ENCODE assay signal across 24 cellular contexts in the genomic region with DNA sequence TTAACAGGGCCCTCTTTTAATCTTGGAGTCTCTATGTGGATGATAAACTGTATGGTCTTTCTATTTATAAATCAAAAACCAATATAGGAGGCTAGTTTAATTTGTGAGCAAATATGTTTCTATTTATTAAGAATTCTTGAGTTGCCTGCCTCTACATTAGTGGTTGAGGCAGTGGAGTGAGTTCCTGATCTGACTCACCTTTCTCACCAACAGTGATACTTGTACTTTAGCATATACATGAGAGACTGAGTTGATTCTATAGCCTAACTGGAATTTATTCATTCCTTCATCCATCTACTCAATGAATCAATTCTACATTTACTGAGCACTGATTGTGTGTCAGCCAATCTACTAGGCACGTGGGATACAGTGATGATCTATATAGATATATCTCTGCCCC.
DNase-seq lines count a peak whose midpoint lies in the region; ATAC-seq, FAIRE-seq and TF ChIP-seq lines count a peak whose summit lies in the region.
"Had no signal": no experiment of that assay in that cellular context is flagged by ENCODE, and none has a peak within 500 bp of the region (broad histone marks: within the 10 kb centered on the region; RNA-seq: fewer than 3 reads in every experiment).

No MANE protein-coding gene starts in this region.

- H3K79me2 ChIP-seq in GM12878 (ENCODE audit: control insufficient read depth, insufficient read depth, low read length): no peaks in the 10 kb centered on the region

- TF ChIP-seq POLR2A in GM12878 (IDR thresholded peaks at IDR 0.05; ENCODE audit: low read depth, low read length) (no peak), spleen (IDR thresholded peaks at IDR 0.05) (no peak)

- H3K27me3 ChIP-seq in GM12878 (replicated peaks in 1 of 2; ENCODE audit: control insufficient read depth in 2 of 2, insufficient read depth in 2 of 2, low read length in 1 of 2) (no peaks in the 10 kb centered on the region), spleen (replicated peaks in 1 of 7) (no peaks in the 10 kb centered on the region)
- H3K27me3 ChIP-seq: Peyer's patch, SJCRH30 had no signal

- SMC1A ChIA-PET in GM12878 (lab: Charles Lee; ENCODE audit: uncharacterized antibody, unreplicated experiment): no interaction called here

- ATAC-seq in GM18499 (IDR thresholded peaks at IDR 0.05; ENCODE audit: insufficient read depth, unreplicated experiment) (peak; percentile 50), GM19351 (IDR thresholded peaks at IDR 0.05; ENCODE audit: unreplicated experiment) (peak; percentile 55), HG02885 (IDR thresholded peaks at IDR 0.05; ENCODE audit: poor library complexity, unreplicated experiment) (peak; percentile 50), GM12878 (peak; percentile 48; the same call in 2 of the 3 replicates), GM21529 (IDR thresholded peaks at IDR 0.05; ENCODE audit: unreplicated experiment) (no peak)
- ATAC-seq: CD8-positive, alpha-beta T cell; T-cell had no signal

- no peak overlapping the region for H2AFZ ChIP-seq in GM12878 (ENCODE audit: control insufficient read depth, low read depth, low read length)

- H3K9me3 ChIP-seq in GM12878 (replicated peaks; ENCODE audit: control insufficient read depth, insufficient read depth, low read length) (no peaks in the 10 kb centered on the region), spleen (no peaks in the 10 kb centered on the region)
- H3K9me3 ChIP-seq: Peyer's patch, SJCRH30 had no signal

- WGBS in GM12878 (ENCODE audit: insufficient coverage, insufficient replicate concordance, low lambda C conversion rate, missing lambda C conversion rate): 88% methylated on average over 1 of the region's 1 CpG
- 87 to 100% (median 97%) methylated on average over 1 of the region's 1 CpG for WGBS in spleen, 5 donors

- FAIRE-seq in GM12878 (lab: Jason Lieb, UNC): no peak

- no peaks in the 10 kb centered on the region for H4K20me1 ChIP-seq in GM12878 (ENCODE audit: control insufficient read depth, insufficient read depth)

- in situ Hi-C loops in GM12878 (cut with MboI): no loop called here

- no peak for TF ChIP-seq EP300 in GM12878 (IDR thresholded peaks at IDR 0.05; ENCODE audit: borderline replicate concordance in 1 of 2, control insufficient read depth in 1 of 2, low read depth in 2 of 2, low read length in 2 of 2)

- no peak overlapping the region for H3K4me3 ChIP-seq in GM12878
- H3K4me3 ChIP-seq in spleen: no peak overlapping the region
- H3K4me3 ChIP-seq: Peyer's patch, SJCRH30 had no signal

- TF ChIP-seq RAD21 in GM12878 (IDR thresholded peaks at IDR 0.05; ENCODE audit: insufficient read depth, low read depth, low read length): no peak

- no peak overlapping the region for H3K9ac ChIP-seq in GM12878 (ENCODE audit: control insufficient read depth, insufficient read depth, low read length)

- H3K4me2 ChIP-seq in GM12878 (ENCODE audit: control insufficient read depth, insufficient read depth): no peak overlapping the region

- BruUV-seq in GM12878 (replicated peaks; lab: Mats Ljungman, UMichigan): no TSS peak

- intact Hi-C loops in GM12878 (cut with micrococcal nuclease; ENCODE audit: unreplicated experiment) (no loop called here), spleen (cut with DNase I; ENCODE audit: low total_unique reads) (no loop called here)

- no peak overlapping the region for H3K27ac ChIP-seq in GM12878 (ENCODE audit: control insufficient read depth, insufficient read depth)
- no peak overlapping the region for H3K27ac ChIP-seq in spleen
- H3K27ac ChIP-seq: Peyer's patch, SJCRH30 had no signal

- H3K4me1 ChIP-seq in GM12878 (ENCODE audit: control insufficient read depth, insufficient read depth, low read length): no peaks in the 10 kb centered on the region
- H3K4me1 ChIP-seq in spleen: no peaks in the 10 kb centered on the region
- H3K4me1 ChIP-seq: Peyer's patch, SJCRH30 had no signal

- RAD21 ChIA-PET in GM12878 (lab: Charles Lee; ENCODE audit: unreplicated experiment): no interaction called here

- POLR2A ChIA-PET in GM12878 (lab: Charles Lee): no interaction called here

- DNase-seq in GM12878 (ENCODE audit: low read depth, low spot score) (no peak), NCI-H526 treated with DMSO at 0.1 percent for 48 hours (lab: John Stamatoyannopoulos, UW) (no peak), HUDEP-2 (lab: John Stamatoyannopoulos, UW; ENCODE audit: unreplicated experiment in 76 of 76) (no peak), spleen (no peak)
- DNase-seq: 8988T; AML-193; C1 segment of cervical spinal cord; CD8-positive, alpha-beta T cell; DND-41; KG1; NCI-H1092; NCI-H146; NCI-H2029; NCI-H2227 treated with DMSO at 0.1 percent for 48 hours; NCI-H510A; NCI-H774; Peyer's patch; SJCRH30; T-cell; T-helper 9 cell had no signal

- TF ChIP-seq CTCF in GM12878 (IDR thresholded peaks at IDR 0.05 in 2 of 3, conservative IDR thresholded peaks at IDR 0.05 in 1 of 3; ENCODE audit: control insufficient read depth in 2 of 3, extremely low read depth in 1 of 3, insufficient read depth in 1 of 3, low read depth in 3 of 3, low read length in 3 of 3) (no peak), spleen (IDR thresholded peaks at IDR 0.05 in 8 of 11, conservative IDR thresholded peaks at IDR 0.05 in 3 of 11) (no peak)

- H3K36me3 ChIP-seq in GM12878 (ENCODE audit: control insufficient read depth in 2 of 2, insufficient read depth in 2 of 2, low read length in 1 of 2): peaks cover 0 to 4% of the 10 kb centered on the region in 2 experiments; a peak in 1 of 4 replicates
- peaks cover 0 to 4% (median 0%) of the 10 kb centered on the region in 6 donors for H3K36me3 ChIP-seq in spleen
- H3K36me3 ChIP-seq: Peyer's patch, SJCRH30 had no signal

- CTCF ChIA-PET in GM12878 (lab: Yijun Ruan, JAX): no interaction called here

TF ChIP-seq in GM12878, 131 proteins besides CTCF, POLR2A, EP300 and RAD21 (continues in another document):
- TF ChIP-seq BCL11A (IDR thresholded peaks at IDR 0.05; ENCODE audit: low read depth, low read length) (no peak), SP1 (IDR thresholded peaks at IDR 0.05; ENCODE audit: low read depth, low read length) (no peak), ATF7 (IDR thresholded peaks at IDR 0.05; ENCODE audit: low read depth) (no peak), POLR2AphosphoS5 (IDR thresholded peaks at IDR 0.05; ENCODE audit: low read length) (no peak), MXI1 (IDR thresholded peaks at IDR 0.05; ENCODE audit: low read depth, low read length) (no peak), JUNB (IDR thresholded peaks at IDR 0.05) (peak; percentile 22; the same call in 1 of the 2 replicates), SPI1 (IDR thresholded peaks at IDR 0.05; ENCODE audit: borderline replicate concordance, insufficient read depth, low read depth, low read length) (no peak)
- TF ChIP-seq, protein P1, sequence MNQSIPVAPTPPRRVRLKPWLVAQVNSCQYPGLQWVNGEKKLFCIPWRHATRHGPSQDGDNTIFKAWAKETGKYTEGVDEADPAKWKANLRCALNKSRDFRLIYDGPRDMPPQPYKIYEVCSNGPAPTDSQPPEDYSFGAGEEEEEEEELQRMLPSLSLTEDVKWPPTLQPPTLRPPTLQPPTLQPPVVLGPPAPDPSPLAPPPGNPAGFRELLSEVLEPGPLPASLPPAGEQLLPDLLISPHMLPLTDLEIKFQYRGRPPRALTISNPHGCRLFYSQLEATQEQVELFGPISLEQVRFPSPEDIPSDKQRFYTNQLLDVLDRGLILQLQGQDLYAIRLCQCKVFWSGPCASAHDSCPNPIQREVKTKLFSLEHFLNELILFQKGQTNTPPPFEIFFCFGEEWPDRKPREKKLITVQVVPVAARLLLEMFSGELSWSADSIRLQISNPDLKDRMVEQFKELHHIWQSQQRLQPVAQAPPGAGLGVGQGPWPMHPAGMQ (IDR thresholded peaks at IDR 0.05; ENCODE audit: borderline replicate concordance): no peak
- TF ChIP-seq, protein P2, sequence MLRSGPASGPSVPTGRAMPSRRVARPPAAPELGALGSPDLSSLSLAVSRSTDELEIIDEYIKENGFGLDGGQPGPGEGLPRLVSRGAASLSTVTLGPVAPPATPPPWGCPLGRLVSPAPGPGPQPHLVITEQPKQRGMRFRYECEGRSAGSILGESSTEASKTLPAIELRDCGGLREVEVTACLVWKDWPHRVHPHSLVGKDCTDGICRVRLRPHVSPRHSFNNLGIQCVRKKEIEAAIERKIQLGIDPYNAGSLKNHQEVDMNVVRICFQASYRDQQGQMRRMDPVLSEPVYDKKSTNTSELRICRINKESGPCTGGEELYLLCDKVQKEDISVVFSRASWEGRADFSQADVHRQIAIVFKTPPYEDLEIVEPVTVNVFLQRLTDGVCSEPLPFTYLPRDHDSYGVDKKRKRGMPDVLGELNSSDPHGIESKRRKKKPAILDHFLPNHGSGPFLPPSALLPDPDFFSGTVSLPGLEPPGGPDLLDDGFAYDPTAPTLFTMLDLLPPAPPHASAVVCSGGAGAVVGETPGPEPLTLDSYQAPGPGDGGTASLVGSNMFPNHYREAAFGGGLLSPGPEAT (IDR thresholded peaks at IDR 0.05; ENCODE audit: low read depth): no peak
- TF ChIP-seq, protein P3, sequence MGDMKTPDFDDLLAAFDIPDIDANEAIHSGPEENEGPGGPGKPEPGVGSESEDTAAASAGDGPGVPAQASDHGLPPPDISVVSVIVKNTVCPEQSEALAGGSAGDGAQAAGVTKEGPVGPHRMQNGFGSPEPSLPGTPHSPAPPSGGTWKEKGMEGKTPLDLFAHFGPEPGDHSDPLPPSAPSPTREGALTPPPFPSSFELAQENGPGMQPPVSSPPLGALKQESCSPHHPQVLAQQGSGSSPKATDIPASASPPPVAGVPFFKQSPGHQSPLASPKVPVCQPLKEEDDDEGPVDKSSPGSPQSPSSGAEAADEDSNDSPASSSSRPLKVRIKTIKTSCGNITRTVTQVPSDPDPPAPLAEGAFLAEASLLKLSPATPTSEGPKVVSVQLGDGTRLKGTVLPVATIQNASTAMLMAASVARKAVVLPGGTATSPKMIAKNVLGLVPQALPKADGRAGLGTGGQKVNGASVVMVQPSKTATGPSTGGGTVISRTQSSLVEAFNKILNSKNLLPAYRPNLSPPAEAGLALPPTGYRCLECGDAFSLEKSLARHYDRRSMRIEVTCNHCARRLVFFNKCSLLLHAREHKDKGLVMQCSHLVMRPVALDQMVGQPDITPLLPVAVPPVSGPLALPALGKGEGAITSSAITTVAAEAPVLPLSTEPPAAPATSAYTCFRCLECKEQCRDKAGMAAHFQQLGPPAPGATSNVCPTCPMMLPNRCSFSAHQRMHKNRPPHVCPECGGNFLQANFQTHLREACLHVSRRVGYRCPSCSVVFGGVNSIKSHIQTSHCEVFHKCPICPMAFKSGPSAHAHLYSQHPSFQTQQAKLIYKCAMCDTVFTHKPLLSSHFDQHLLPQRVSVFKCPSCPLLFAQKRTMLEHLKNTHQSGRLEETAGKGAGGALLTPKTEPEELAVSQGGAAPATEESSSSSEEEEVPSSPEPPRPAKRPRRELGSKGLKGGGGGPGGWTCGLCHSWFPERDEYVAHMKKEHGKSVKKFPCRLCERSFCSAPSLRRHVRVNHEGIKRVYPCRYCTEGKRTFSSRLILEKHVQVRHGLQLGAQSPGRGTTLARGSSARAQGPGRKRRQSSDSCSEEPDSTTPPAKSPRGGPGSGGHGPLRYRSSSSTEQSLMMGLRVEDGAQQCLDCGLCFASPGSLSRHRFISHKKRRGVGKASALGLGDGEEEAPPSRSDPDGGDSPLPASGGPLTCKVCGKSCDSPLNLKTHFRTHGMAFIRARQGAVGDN (IDR thresholded peaks at IDR 0.05): no peak
